In genomic region chr3:10116928-10117327, GRCh38 we compare ENCODE assay signal across 1 cellular context.
A peak's percentile ranks its signal among the peaks of the same experiment; 100 is the strongest.
TF ChIP-seq lines count a peak whose summit lies in the region.

No MANE protein-coding gene starts in this region.

TF ChIP-seq in K562, 482 proteins besides CTCF, POLR2A, EP300 and RAD21:
- TF ChIP-seq, protein P1, sequence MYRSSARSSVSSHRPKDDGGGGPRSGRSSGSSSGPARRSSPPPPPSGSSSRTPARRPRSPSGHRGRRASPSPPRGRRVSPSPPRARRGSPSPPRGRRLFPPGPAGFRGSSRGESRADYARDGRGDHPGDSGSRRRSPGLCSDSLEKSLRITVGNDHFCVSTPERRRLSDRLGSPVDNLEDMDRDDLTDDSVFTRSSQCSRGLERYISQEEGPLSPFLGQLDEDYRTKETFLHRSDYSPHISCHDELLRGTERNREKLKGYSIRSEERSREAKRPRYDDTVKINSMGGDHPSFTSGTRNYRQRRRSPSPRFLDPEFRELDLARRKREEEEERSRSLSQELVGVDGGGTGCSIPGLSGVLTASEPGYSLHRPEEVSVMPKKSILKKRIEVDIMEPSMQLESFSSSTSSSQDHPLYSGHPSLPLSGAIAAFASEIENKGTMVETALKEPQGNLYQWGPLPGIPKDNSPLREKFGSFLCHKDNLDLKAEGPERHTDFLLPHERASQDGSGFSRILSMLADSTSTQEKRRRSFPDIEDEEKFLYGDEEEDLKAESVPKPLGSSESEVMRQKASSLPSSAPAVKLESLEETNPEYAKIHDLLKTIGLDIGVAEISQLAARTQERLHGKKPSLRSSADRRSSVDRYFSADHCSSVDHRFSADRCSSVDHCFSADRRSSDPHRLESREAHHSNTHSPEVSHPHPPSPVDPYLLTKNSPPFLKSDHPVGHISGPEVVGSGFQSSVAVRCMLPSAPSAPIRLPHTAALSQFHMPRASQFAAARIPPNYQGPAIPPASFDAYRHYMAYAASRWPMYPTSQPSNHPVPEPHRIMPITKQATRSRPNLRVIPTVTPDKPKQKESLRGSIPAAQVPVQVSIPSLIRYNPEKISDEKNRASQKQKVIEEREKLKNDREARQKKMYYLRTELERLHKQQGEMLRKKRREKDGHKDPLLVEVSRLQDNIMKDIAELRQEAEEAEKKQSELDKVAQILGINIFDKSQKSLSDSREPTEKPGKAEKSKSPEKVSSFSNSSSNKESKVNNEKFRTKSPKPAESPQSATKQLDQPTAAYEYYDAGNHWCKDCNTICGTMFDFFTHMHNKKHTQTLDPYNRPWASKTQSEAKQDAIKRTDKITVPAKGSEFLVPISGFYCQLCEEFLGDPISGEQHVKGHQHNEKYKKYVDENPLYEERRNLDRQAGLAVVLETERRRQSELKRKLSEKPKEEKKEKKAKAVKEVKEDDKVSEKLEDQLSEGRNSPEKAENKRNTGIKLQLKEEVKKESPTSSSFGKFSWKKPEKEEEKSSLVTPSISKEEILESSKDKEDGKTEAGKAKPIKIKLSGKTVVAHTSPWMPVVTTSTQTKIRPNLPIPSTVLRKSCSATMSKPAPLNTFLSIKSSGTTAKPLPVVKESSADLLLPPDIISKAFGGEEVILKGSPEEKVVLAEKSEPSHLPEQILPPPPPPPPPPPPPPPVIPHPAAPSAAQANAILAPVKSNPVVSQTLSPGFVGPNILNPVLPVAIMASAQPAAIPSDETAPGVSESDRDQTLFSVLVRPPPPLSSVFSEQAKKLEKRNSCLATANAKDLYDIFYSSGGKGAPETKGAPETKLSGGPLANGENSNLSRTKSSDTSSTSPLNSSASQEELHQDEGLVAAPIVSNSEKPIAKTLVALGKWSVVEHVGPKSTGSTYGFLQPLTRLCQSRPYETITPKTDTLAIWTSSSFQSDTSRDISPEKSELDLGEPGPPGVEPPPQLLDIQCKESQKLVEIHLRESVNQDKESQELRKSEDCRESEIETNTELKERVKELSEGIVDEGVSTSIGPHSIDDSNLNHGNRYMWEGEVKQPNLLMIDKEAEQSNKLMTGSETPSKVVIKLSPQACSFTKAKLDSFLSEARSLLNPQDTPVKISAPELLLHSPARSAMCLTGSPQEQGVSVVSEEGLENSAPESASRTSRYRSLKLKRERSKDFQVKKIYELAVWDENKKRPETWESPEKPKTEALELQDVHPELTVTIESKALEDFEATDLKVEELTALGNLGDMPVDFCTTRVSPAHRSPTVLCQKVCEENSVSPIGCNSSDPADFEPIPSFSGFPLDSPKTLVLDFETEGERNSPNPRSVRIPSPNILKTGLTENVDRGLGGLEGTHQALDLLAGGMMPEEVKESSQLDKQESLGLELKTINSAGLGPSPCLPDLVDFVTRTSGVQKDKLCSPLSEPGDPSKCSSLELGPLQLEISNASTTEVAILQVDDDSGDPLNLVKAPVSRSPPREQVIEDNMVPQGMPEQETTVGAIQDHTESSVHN (IDR thresholded peaks at IDR 0.05; ENCODE audit: borderline replicate concordance in 1 of 2, low read depth in 1 of 2) = no peak
- TF ChIP-seq CREB1 (IDR thresholded peaks at IDR 0.05) = no peak
- TF ChIP-seq CREB1 (CRISPR knock-in tag; IDR thresholded peaks at IDR 0.05) = 0 out of 2 replicates have a peak, but pooled peaks have one; percentile 10
